29 cellular contexts compared by ENCODE assay signal in the genomic region with DNA sequence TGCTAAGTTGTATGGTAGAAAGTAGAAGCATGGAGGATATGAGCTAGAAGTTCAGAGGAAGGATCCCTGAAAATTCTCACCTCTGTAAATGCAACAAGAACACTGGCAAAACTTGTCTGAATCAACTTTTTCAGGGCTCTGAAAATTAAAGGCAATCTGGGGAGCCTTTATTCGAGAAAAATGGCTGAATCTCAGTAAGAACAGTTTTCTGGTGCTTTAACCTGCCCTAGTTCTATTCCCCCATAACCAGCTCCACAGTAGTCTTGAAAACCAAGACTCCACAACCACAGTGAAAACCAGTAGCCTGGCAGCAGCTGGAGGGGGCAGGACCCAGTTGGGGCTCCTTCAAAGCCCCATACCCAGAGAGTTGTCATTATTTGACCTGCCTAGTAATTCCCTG. TPM values are rescaled to one million over a fixed set of nuclear protein-coding genes. Genes with fewer than 3 reads are reported as not detected.
"Had no signal": no experiment of that assay in that cellular context is flagged by ENCODE, and none has a peak within 500 bp of the region (broad histone marks: within the 10 kb centered on the region; RNA-seq: fewer than 3 reads in every experiment).

No MANE protein-coding gene starts in this region.

- H3K4me3 ChIP-seq: left lung, lung, mucosa of descending colon, pancreas, prostate gland, skin epidermis, suprapubic skin, thoracic aorta, tibial artery, upper lobe of right lung had no signal

- H3K36me3 ChIP-seq: left lung, pancreas, prostate gland, suprapubic skin, thoracic aorta, tibial artery, upper lobe of right lung had no signal

- DNase-seq: hypothalamus; immature natural killer cell; kidney; left colon; left lung; midbrain; mucosa of descending colon; naive thymus-derived CD4-positive, alpha-beta T cell; pancreas; posterior cingulate gyrus; retina; right cardiac atrium; stimulated activated CD4-positive, alpha-beta T cell treated with anti-CD3 and anti-CD28 coated beads, Interleukin-12 subunit alpha, Interleukin-12 subunit beta, amount 100 ng/mL, for 4 hours; stimulated activated CD4-positive, alpha-beta T cell treated with anti-CD3 and anti-CD28 coated beads, Interleukin-15, amount 100 ng/mL, for 24 hours; stimulated activated CD4-positive, alpha-beta T cell treated with anti-CD3 and anti-CD28 coated beads, Interleukin-2, amount 100 ng/mL, for 24 hours; stimulated activated CD4-positive, alpha-beta T cell treated with anti-CD3 and anti-CD28 coated beads, Interleukin-4, amount 100 ng/mL, for 24 hours; stimulated activated naive CD4-positive, alpha-beta T cell; tibial artery; trophoblast cell; upper lobe of right lung had no signal

- ATAC-seq: left colon; left lung; mucosa of descending colon; naive thymus-derived CD4-positive, alpha-beta T cell; natural killer cell treated with Interleukin-12 subunit alpha and Interleukin-12 subunit beta and Interleukin-15 and Interleukin-18, amount 100 ng/mL, for 72 hours; pancreas; right cardiac atrium; sciatic nerve; stimulated activated effector memory CD8-positive, alpha-beta T cell treated with anti-CD3 and anti-CD28 coated beads, Interleukin-12 subunit alpha, Interleukin-12 subunit beta, amount 100 ng/mL, for 72 hours; upper lobe of right lung had no signal

- H3K27ac ChIP-seq: left lung, pancreas, prostate gland, skin epidermis, suprapubic skin, thoracic aorta, tibial artery, upper lobe of right lung had no signal

- H3K27me3 ChIP-seq: pancreas, suprapubic skin, tibial artery, upper lobe of right lung had no signal

- H3K9me3 ChIP-seq: pancreas, prostate gland, suprapubic skin, thoracic aorta, upper lobe of right lung had no signal

- H3K4me1 ChIP-seq: left lung, pancreas, prostate gland, tibial artery had no signal

RNA-seq across cellular contexts. Expression of gene ALPK2, which starts 42.6 kb away (rescaled TPM):
- polyA plus RNA-seq: naive thymus-derived CD4-positive, alpha-beta T cell; neural cell had no signal
